Comparison of ENCODE assay signal across 13 cellular contexts in the genomic region with DNA sequence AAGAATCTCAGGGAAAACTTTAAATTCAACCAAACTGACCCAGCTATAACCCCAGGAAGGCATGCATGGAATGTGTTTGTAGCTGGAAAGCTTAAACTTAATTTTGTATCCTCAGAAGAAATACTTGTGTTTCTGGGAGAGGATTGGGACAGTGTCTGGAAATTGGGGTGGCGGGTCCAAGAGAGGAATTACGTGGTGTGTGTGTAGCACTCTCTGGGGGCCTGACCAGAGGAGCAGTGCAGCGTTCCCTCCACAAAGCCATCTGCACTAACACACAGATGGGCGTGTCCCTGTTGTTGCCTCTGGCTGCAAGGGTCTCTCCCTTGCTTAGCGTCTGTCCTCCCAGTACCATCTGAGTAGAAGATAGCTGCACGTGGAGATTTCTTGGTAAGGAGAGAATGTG. TPM values are rescaled to one million over a fixed set of nuclear protein-coding genes. Genes with fewer than 3 reads are reported as not detected.
DNase-seq lines count a peak whose midpoint lies in the region; ATAC-seq and TF ChIP-seq lines count a peak whose summit lies in the region.
"Had no signal": no experiment of that assay in that cellular context is flagged by ENCODE, and none has a peak within 500 bp of the region (broad histone marks: within the 10 kb centered on the region; RNA-seq: fewer than 3 reads in every experiment).

No MANE protein-coding gene starts in this region.

- intact Hi-C loops in upper lobe of right lung (cut with DNase I), result no loop called here
- intact Hi-C loops in thyroid gland (cut with DNase I), result no loop called here

- H3K27ac Mint-ChIP-seq in activated naive CD8-positive, alpha-beta T cell, result peak overlapping the region; percentile 41
- H3K27ac Mint-ChIP-seq in activated naive CD8-positive, alpha-beta T cell treated with anti-CD3 and anti-CD28 coated beads for 36 hours, result no peak overlapping the region

- peak; percentile 12 for ATAC-seq in upper lobe of right lung
- no peak for ATAC-seq in GM19395 (IDR thresholded peaks at IDR 0.05; ENCODE audit: unreplicated experiment)

- in situ Hi-C loops in ACHN (cut with HindIII; ENCODE audit: low pct_ligation_motif_present, low pct_unique_long_range_greater_than_20kb, low sequenced_read_pairs), result no loop called here

- H3K36me3 ChIP-seq in upper lobe of right lung (no peaks in the 10 kb centered on the region), thyroid gland (no peaks in the 10 kb centered on the region)

- H3K27me3 ChIP-seq in upper lobe of right lung (no peaks in the 10 kb centered on the region), thyroid gland (no peaks in the 10 kb centered on the region)
- H3K27me3 ChIP-seq: esophagus squamous epithelium had no signal

- DNase-seq in activated naive CD8-positive, alpha-beta T cell treated with anti-CD3 and anti-CD28 coated beads for 36 hours, result no peak
- peak; percentile 71 for DNase-seq in astrocyte of the hippocampus (ENCODE audit: low read depth, low spot score)
- peak; percentile 54 for DNase-seq in iris pigment epithelial cell (ENCODE audit: low read depth)
- DNase-seq in upper lobe of right lung, result no peak
- DNase-seq in thyroid gland, result no peak
- DNase-seq in ACHN, result no peak
- DNase-seq: 8988T; esophagus squamous epithelium; NCI-H1694; nucleus accumbens; stimulated activated CD4-positive, alpha-beta T cell treated with anti-CD3 and anti-CD28 coated beads, Interleukin-1b, Interleukin-23, amount 100 ng/mL, for 48 hours had no signal

- no peaks in the 10 kb centered on the region for H3K27me3 Mint-ChIP-seq in activated naive CD8-positive, alpha-beta T cell
- H3K27me3 Mint-ChIP-seq in activated naive CD8-positive, alpha-beta T cell treated with anti-CD3 and anti-CD28 coated beads for 36 hours, result no peaks in the 10 kb centered on the region

- H3K9me3 ChIP-seq in upper lobe of right lung (no peaks in the 10 kb centered on the region), thyroid gland (no peaks in the 10 kb centered on the region)
- H3K9me3 ChIP-seq: esophagus squamous epithelium had no signal

- H3K4me1 ChIP-seq in upper lobe of right lung (peaks cover 34% of the 10 kb centered on the region), thyroid gland (peaks cover 18 to 56% of the 10 kb centered on the region in 2 donors)

- 46 to 51% methylated on average over 6 of the region's 6 CpGs for WGBS in thyroid gland, 2 donors

- H3K9me3 Mint-ChIP-seq in activated naive CD8-positive, alpha-beta T cell (ENCODE audit: low read depth), result no peaks in the 10 kb centered on the region
- no peaks in the 10 kb centered on the region for H3K9me3 Mint-ChIP-seq in activated naive CD8-positive, alpha-beta T cell treated with anti-CD3 and anti-CD28 coated beads for 36 hours

- H3K4me3 ChIP-seq in upper lobe of right lung (no peak overlapping the region), thyroid gland (replicated peaks in 1 of 3) (no peak overlapping the region)
- H3K4me3 ChIP-seq: esophagus squamous epithelium had no signal

- TF ChIP-seq CTCF in upper lobe of right lung (IDR thresholded peaks at IDR 0.05), result no peak
- no peak for TF ChIP-seq CTCF in thyroid gland (IDR thresholded peaks at IDR 0.05)

- H3K27ac ChIP-seq in upper lobe of right lung, result peak overlapping the region; percentile 11
- H3K27ac ChIP-seq in thyroid gland, result peak overlapping the region in 1 of 3 donors; percentile 20
- H3K27ac ChIP-seq: esophagus squamous epithelium had no signal

- TF ChIP-seq POLR2A in thyroid gland (IDR thresholded peaks at IDR 0.05), result no peak

- peaks cover 8% of the 10 kb centered on the region for H3K36me3 Mint-ChIP-seq in activated naive CD8-positive, alpha-beta T cell
- H3K36me3 Mint-ChIP-seq in activated naive CD8-positive, alpha-beta T cell treated with anti-CD3 and anti-CD28 coated beads for 36 hours, result peaks cover 12% of the 10 kb centered on the region

- H3K4me1 Mint-ChIP-seq in activated naive CD8-positive, alpha-beta T cell (ENCODE audit: low read depth), result peaks cover 61% of the 10 kb centered on the region
- peaks cover 41% of the 10 kb centered on the region for H3K4me1 Mint-ChIP-seq in activated naive CD8-positive, alpha-beta T cell treated with anti-CD3 and anti-CD28 coated beads for 36 hours

- no peak overlapping the region for H3K4me3 Mint-ChIP-seq in activated naive CD8-positive, alpha-beta T cell
- no peak overlapping the region for H3K4me3 Mint-ChIP-seq in activated naive CD8-positive, alpha-beta T cell treated with anti-CD3 and anti-CD28 coated beads for 36 hours

RNA-seq across cellular contexts. Expression of a gene that starts 6.4 kb away (rescaled TPM):
- total RNA-seq in activated naive CD8-positive, alpha-beta T cell treated with anti-CD3 and anti-CD28 coated beads for 36 hours, result 1 to 10 TPM; 7.5 to 9.7 TPM
- total RNA-seq in upper lobe of right lung (41.3 TPM), thyroid gland (10 to 100 TPM; 24.7 to 43.5 (median 30.9) TPM)

Comparison
In these comparisons a context has a peak if more than half of its experiments do, and no peak if none do; other contexts are left out.
1. DNase-seq: peak in astrocyte of the hippocampus (single experiment) and iris pigment epithelial cell (single experiment); none in activated naive CD8-positive, alpha-beta T cell treated with anti-CD3 and anti-CD28 coated beads for 36 hours (single experiment), upper lobe of right lung (single experiment), thyroid gland (0 of 2) and ACHN (single experiment).